20 cellular contexts compared by ENCODE assay signal in genomic region chr3:120839120-120839519, GRCh38.
DNase-seq lines count a peak whose midpoint lies in the region; ATAC-seq, FAIRE-seq and TF ChIP-seq lines count a peak whose summit lies in the region.
"Had no signal": no experiment of that assay in that cellular context is flagged by ENCODE, and none has a peak within 500 bp of the region (broad histone marks: within the 10 kb centered on the region; RNA-seq: fewer than 3 reads in every experiment).

No MANE protein-coding gene starts in this region.

- no peak for TF ChIP-seq POLR2A in K562 (conservative IDR thresholded peaks at IDR 0.05)

- POLR2A ChIA-PET in K562 (lab: Yijun Ruan, JAX) (no interaction called here), GM10248 (lab: Yijun Ruan, JAX) (no interaction called here)

- H3K27ac ChIP-seq in K562 (ENCODE audit: extremely low read depth, low read depth, low read length) = no peak overlapping the region
- H3K27ac ChIP-seq: SJCRH30 had no signal

- FAIRE-seq in K562 (lab: Jason Lieb, UNC) = no peak

- H3K36me3 Mint-ChIP-seq in activated naive CD4-positive, alpha-beta T cell treated with anti-CD3 and anti-CD28 coated beads for 36 hours (ENCODE audit: low read depth) = no peaks in the 10 kb centered on the region
- H3K36me3 Mint-ChIP-seq: CD14-positive monocyte had no signal

- H3K9me1 ChIP-seq in K562 (ENCODE audit: control insufficient read depth, insufficient read depth, low read length) = no peaks in the 10 kb centered on the region

- peaks cover 8% of the 10 kb centered on the region for H3K27me3 Mint-ChIP-seq in activated naive CD4-positive, alpha-beta T cell treated with anti-CD3 and anti-CD28 coated beads for 36 hours (ENCODE audit: low read depth)

- H3K4me3 ChIP-seq in K562 = no peak overlapping the region
- H3K4me3 ChIP-seq: SJCRH30 had no signal

- no peak overlapping the region for H3K4me3 Mint-ChIP-seq in activated naive CD4-positive, alpha-beta T cell treated with anti-CD3 and anti-CD28 coated beads for 36 hours
- H3K4me3 Mint-ChIP-seq: CD14-positive monocyte had no signal

- TF ChIP-seq CTCF in K562 (IDR thresholded peaks at IDR 0.05 in 2 of 3, conservative IDR thresholded peaks at IDR 0.05 in 1 of 3; ENCODE audit: insufficient read depth in 2 of 3, low read depth in 1 of 3, low read length in 3 of 3) (no peak), GM10248 (IDR thresholded peaks at IDR 0.05; ENCODE audit: control extremely low read depth, extremely low read depth, low read depth, missing control alignments) (no peak)

- H3K4me1 Mint-ChIP-seq in activated naive CD4-positive, alpha-beta T cell treated with anti-CD3 and anti-CD28 coated beads for 36 hours (ENCODE audit: low read depth) = no peaks in the 10 kb centered on the region
- H3K4me1 Mint-ChIP-seq: CD14-positive monocyte had no signal

- no peak for TF ChIP-seq RAD21 in K562 (CRISPR knock-in tag; conservative IDR thresholded peaks at IDR 0.05 in 1 of 2, IDR thresholded peaks at IDR 0.05 in 1 of 2)

- CTCF ChIA-PET in K562 (lab: Yijun Ruan, JAX; ENCODE audit: low intra/inter-chr PET ratio) = no interaction called here
- CTCF ChIA-PET in activated naive CD4-positive, alpha-beta T cell treated with anti-CD3 and anti-CD28 coated beads for 36 hours (lab: Charles Lee) = no interaction called here
- CTCF ChIA-PET in GM10248 (lab: Yijun Ruan, JAX) = no interaction called here

- peak overlapping the region; percentile 76 for H2AFZ ChIP-seq in K562 (ENCODE audit: low read depth, low read length)

- no peak overlapping the region for H3K9ac ChIP-seq in K562 (ENCODE audit: insufficient read depth in 1 of 2, low read depth in 2 of 2, low read length in 2 of 2)

- no peaks in the 10 kb centered on the region for H3K27me3 ChIP-seq in K562 (ENCODE audit: control insufficient read depth in 2 of 2, insufficient read depth in 2 of 2, low read length in 2 of 2)
- H3K27me3 ChIP-seq: SJCRH30 had no signal

- peak; percentile 54 for ATAC-seq in GM18867 (IDR thresholded peaks at IDR 0.05; ENCODE audit: unreplicated experiment)
- ATAC-seq in K562 = peak; percentile 65; the same call in 2 of the 3 replicates
- ATAC-seq in HG03469 (IDR thresholded peaks at IDR 0.05; ENCODE audit: unreplicated experiment) = no peak
- ATAC-seq in GM19035 (IDR thresholded peaks at IDR 0.05; ENCODE audit: unreplicated experiment) = no peak
- ATAC-seq: PC-3 had no signal

- DNase-seq in Caki2 (ENCODE audit: low read depth) (peak; percentile 2), NAMALWA (ENCODE audit: low spot score) (peak; percentile 2), K562 (ENCODE audit: extremely low read depth in 1 of 4, low spot score in 3 of 4) (no peak), GM10248 (ENCODE audit: extremely low spot score) (no peak)
- DNase-seq in activated naive CD4-positive, alpha-beta T cell treated with anti-CD3 and anti-CD28 coated beads for 36 hours = no peak
- DNase-seq: ACHN, AML-193, COR-L47, DMS79 treated with DMSO at 0.1 percent for 48 hours, H7, NCI-H1092, NCI-H146, NCI-H2081, PC-3, T-helper 2 cell had no signal

- peaks cover 0 to 4% of the 10 kb centered on the region in 2 experiments; a peak in 2 of 5 replicates for H3K4me1 ChIP-seq in K562 (replicated peaks in 1 of 2; ENCODE audit: control insufficient read depth in 2 of 2, insufficient read depth in 2 of 2, low read length in 2 of 2)

- no peaks in the 10 kb centered on the region for H3K36me3 ChIP-seq in K562 (ENCODE audit: control insufficient read depth, insufficient read depth, low read length)
- H3K36me3 ChIP-seq: SJCRH30 had no signal

- H4K20me1 ChIP-seq in K562 (replicated peaks; ENCODE audit: control insufficient read depth, insufficient read depth, low read length) = no peaks in the 10 kb centered on the region

- no peak for TF ChIP-seq EP300 in K562 (IDR thresholded peaks at IDR 0.05; ENCODE audit: low read length)

- H3K79me2 ChIP-seq in K562 (ENCODE audit: control insufficient read depth, insufficient read depth, low read length) = no peaks in the 10 kb centered on the region

- no peak overlapping the region for H3K4me2 ChIP-seq in K562 (ENCODE audit: insufficient read depth, low read length)

- in situ Hi-C loops in Caki2 (cut with HindIII; ENCODE audit: low pct_unique_long_range_greater_than_20kb, low sequenced_read_pairs) = no loop called here
- in situ Hi-C loops in K562 (cut with MboI) = no loop called here

- H3K9me3 ChIP-seq in K562 (replicated peaks; ENCODE audit: control insufficient read depth, insufficient read depth, low read depth, low read length) = no peaks in the 10 kb centered on the region
- H3K9me3 ChIP-seq: SJCRH30 had no signal

- H3K9me3 Mint-ChIP-seq in activated naive CD4-positive, alpha-beta T cell treated with anti-CD3 and anti-CD28 coated beads for 36 hours = no peaks in the 10 kb centered on the region

- intact Hi-C loops in K562 (cut with micrococcal nuclease) = no loop called here
- intact Hi-C loops in activated naive CD4-positive, alpha-beta T cell treated with anti-CD3 and anti-CD28 coated beads for 36 hours (cut with micrococcal nuclease) = no loop called here

- BruUV-seq in K562 (replicated peaks; lab: Mats Ljungman, UMichigan) = no TSS peak

- 0% methylated on average over 4 of the region's 4 CpGs for WGBS in K562 (ENCODE audit: insufficient coverage, low coverage, missing lambda C conversion rate)

- no peak overlapping the region for H3K27ac Mint-ChIP-seq in activated naive CD4-positive, alpha-beta T cell treated with anti-CD3 and anti-CD28 coated beads for 36 hours
- H3K27ac Mint-ChIP-seq: CD14-positive monocyte had no signal

TF ChIP-seq in K562, 482 proteins besides CTCF, POLR2A, EP300 and RAD21 (continues in another document):
- TF ChIP-seq ZNF347 (CRISPR knock-in tag; IDR thresholded peaks at IDR 0.05; ENCODE audit: low read depth) (no peak), ZNF518B (CRISPR knock-in tag; IDR thresholded peaks at IDR 0.05) (no peak)

Comparison
In these comparisons a context has a peak if more than half of its experiments do, and no peak if none do; other contexts are left out.
1. DNase-seq: peak in Caki2 (single experiment) and NAMALWA (single experiment); none in K562 (0 of 4), activated naive CD4-positive, alpha-beta T cell treated with anti-CD3 and anti-CD28 coated beads for 36 hours (single experiment) and GM10248 (single experiment).
2. ATAC-seq: peak in GM18867 (single experiment) and K562 (single experiment); none in HG03469 (single experiment) and GM19035 (single experiment).